Comparison of ENCODE assay signal across 8 cellular contexts in the genomic region with DNA sequence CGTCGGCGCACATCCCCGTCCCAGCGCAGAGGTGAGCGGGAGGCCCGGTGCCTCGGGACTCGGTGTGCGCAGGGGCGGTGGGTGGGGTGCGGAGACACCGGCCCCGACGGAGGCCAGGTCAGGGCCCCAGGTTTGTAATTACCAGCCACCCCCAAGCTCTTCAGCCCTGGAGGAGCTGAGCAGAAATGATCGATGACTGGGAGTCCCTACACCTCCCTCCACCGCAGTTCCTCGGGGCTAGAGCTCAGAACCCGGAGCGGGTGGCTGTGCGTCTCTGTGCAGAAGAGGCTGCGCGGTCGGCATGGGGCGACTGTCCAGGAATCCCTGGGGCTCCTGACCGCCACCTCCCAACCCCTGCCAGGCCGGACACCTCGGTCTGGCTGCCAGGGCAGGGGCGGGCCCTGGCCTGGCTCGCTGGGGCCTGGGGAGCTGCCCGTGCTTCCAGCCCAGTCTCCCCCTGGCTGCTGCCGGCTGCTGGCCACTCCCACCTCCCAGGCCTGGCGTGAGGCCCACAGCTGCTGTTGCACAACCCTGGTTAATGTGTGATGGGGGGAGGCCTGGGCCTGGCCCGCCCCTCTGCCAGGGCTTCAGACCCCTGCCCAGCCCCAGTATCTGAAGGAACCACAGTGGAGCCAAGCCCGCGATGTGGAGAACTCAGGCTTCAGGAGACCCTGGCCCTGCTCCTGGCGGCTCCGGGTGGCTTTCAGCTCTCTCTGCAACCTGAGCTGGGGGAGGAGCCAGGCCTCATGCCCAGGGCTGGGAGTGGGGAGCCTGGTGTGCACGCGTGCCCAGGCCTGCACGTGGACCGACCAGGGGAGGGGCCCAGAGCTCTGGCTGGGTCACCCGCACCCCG. TPM values are rescaled to one million over a fixed set of nuclear protein-coding genes. Genes with fewer than 3 reads are reported as not detected.
DNase-seq lines count a peak whose midpoint lies in the region; ATAC-seq and TF ChIP-seq lines count a peak whose summit lies in the region.

No MANE protein-coding gene starts in this region.

- H2BK12ac ChIP-seq in mesenchymal stem cell (ENCODE audit: low read length in 2 of 2) = peak overlapping the region; percentile 14 to 45

- no peaks in the 10 kb centered on the region for H3K27me3 Mint-ChIP-seq in activated B cell treated with CpG ODN at 0.5 μM for 24 hours

- H3K9ac ChIP-seq in mesenchymal stem cell (ENCODE audit: low read length) = peak overlapping the region; percentile 88

- WGBS in mesenchymal stem cell = 1% methylated on average over 37 of the region's 44 CpGs

- H3K4me2 ChIP-seq in mesenchymal stem cell (ENCODE audit: low read length, poor library complexity, severe bottlenecking) = peak overlapping the region; percentile 75

- H3K4me1 Mint-ChIP-seq in activated B cell treated with CpG ODN at 0.5 μM for 24 hours = peaks cover 23% of the 10 kb centered on the region

- peak overlapping the region; percentile 48 for H3K4me3 Mint-ChIP-seq in activated B cell treated with CpG ODN at 0.5 μM for 24 hours

- H3K14ac ChIP-seq in mesenchymal stem cell (ENCODE audit: low read length in 2 of 2) = peak overlapping the region in 1 of 2 experiments; percentile 94

- H2BK120ac ChIP-seq in mesenchymal stem cell (ENCODE audit: low read depth, low read length) = peak overlapping the region; percentile 90

- H2BK5ac ChIP-seq in mesenchymal stem cell (ENCODE audit: low read depth, low read length, poor library complexity, severe bottlenecking) = peak overlapping the region; percentile 84

- H3K18ac ChIP-seq in mesenchymal stem cell (ENCODE audit: low read depth in 1 of 2, low read length in 2 of 2) = peak overlapping the region; percentile 89 to 93

- POLR2A ChIA-PET in activated B cell treated with CpG ODN at 0.5 μM for 24 hours (lab: Charles Lee) = interaction anchor here (0.5 to 1.8 kb wide), 4 partner anchors 26 to 220 kb away, joined by 3 to 7 read pairs (median 4); a partner anchor contains a TSS

- H3K4me1 ChIP-seq in BE2C (peaks cover 3% of the 10 kb centered on the region), mesenchymal stem cell (ENCODE audit: control insufficient read depth, insufficient read depth, low read depth, low read length) (peaks cover 40% of the 10 kb centered on the region)

- peak overlapping the region; percentile 60 to 66 for H3K4ac ChIP-seq in mesenchymal stem cell (ENCODE audit: low read depth in 1 of 2, low read length in 2 of 2)

- TF ChIP-seq CTCF in BE2C (IDR thresholded peaks at IDR 0.05; ENCODE audit: low read depth, low read length) (peak; percentile 12; the same call in 1 of the 2 replicates), activated B cell treated with CpG ODN at 0.5 μM for 24 hours (IDR thresholded peaks at IDR 0.05) (no peak)

- H3K9me3 ChIP-seq in BE2C (no peaks in the 10 kb centered on the region), mesenchymal stem cell (ENCODE audit: control insufficient read depth, low read length) (no peaks in the 10 kb centered on the region)

- H3K9me3 Mint-ChIP-seq in activated B cell treated with CpG ODN at 0.5 μM for 24 hours = no peaks in the 10 kb centered on the region

- CTCF ChIA-PET in activated B cell treated with CpG ODN at 0.5 μM for 24 hours (lab: Charles Lee) = no interaction called here

- H3K4me3 ChIP-seq in BE2C (ENCODE audit: low read depth, low read length) = peak overlapping the region; percentile 72
- H3K4me3 ChIP-seq in mesenchymal stem cell (ENCODE audit: insufficient read depth in 1 of 2, low read depth in 1 of 2, low read length in 2 of 2) = peak overlapping the region; percentile 78 to 86

- peaks cover 9% of the 10 kb centered on the region for H3K79me1 ChIP-seq in mesenchymal stem cell (replicated peaks; ENCODE audit: low read length, poor library complexity, severe bottlenecking)

- DNase-seq in BE2C (peak; percentile 86), GM19240 (ENCODE audit: insufficient read length, low spot score) (peak; percentile 77), NCI-H2227 (lab: John Stamatoyannopoulos, UW; ENCODE audit: unreplicated experiment) (peak; percentile 82), activated B cell treated with CpG ODN at 0.5 μM for 24 hours (no peak), epidermal melanocyte (ENCODE audit: insufficient read length, low spot score) (peak; percentile 99), mesenchymal stem cell (peak; percentile 93), superior temporal gyrus (ENCODE audit: extremely low spot score) (peak; percentile 54), KG1 (lab: John Stamatoyannopoulos, UW) (no peak)

- peaks cover 3% of the 10 kb centered on the region; the same call in 1 of the 2 replicates for H3K27me3 ChIP-seq in BE2C
- H3K27me3 ChIP-seq in mesenchymal stem cell (ENCODE audit: control insufficient read depth in 1 of 2, insufficient read depth in 1 of 2, low read length in 2 of 2) = no peaks in the 10 kb centered on the region

- H2AK5ac ChIP-seq in mesenchymal stem cell (ENCODE audit: low read length, severe bottlenecking) = peak overlapping the region; percentile 80

- peak overlapping the region; percentile 21 to 93 for H3K23ac ChIP-seq in mesenchymal stem cell (ENCODE audit: low read length in 2 of 2)

- intact Hi-C loops in activated B cell treated with CpG ODN at 0.5 μM for 24 hours (cut with micrococcal nuclease) = no loop called here

- H2AFZ ChIP-seq in mesenchymal stem cell (ENCODE audit: low read depth, low read length) = peak overlapping the region; percentile 42

- H4K8ac ChIP-seq in mesenchymal stem cell (ENCODE audit: low read length) = peak overlapping the region; percentile 66

- H4K91ac ChIP-seq in mesenchymal stem cell (ENCODE audit: low read length) = peak overlapping the region; percentile 90

- H3K36me3 ChIP-seq in BE2C (peaks cover 16% of the 10 kb centered on the region), mesenchymal stem cell (ENCODE audit: control insufficient read depth in 1 of 2, insufficient read depth in 2 of 2, low read depth in 1 of 2, low read length in 2 of 2) (peaks cover 34 to 64% of the 10 kb centered on the region in 2 experiments)

- peaks cover 6% of the 10 kb centered on the region for H3K36me3 Mint-ChIP-seq in activated B cell treated with CpG ODN at 0.5 μM for 24 hours (ENCODE audit: low read depth)

- H3K27ac Mint-ChIP-seq in activated B cell treated with CpG ODN at 0.5 μM for 24 hours = no peak overlapping the region

- peak overlapping the region; percentile 52 for H2BK15ac ChIP-seq in mesenchymal stem cell (ENCODE audit: low read depth, poor library complexity, severe bottlenecking)

- H3K27ac ChIP-seq in mesenchymal stem cell (ENCODE audit: low read length, poor library complexity, severe bottlenecking) = peak overlapping the region; percentile 95

- no peak for ATAC-seq in activated B cell treated with CpG ODN at 0.5 μM for 24 hours (ENCODE audit: low read depth)

RNA-seq across cellular contexts. Expression of a gene that starts 1.2 kb away (rescaled TPM):
- polyA plus RNA-seq in BE2C (2012; ENCODE audit: insufficient read depth, insufficient read length, low read depth) = 89.5 TPM
- total RNA-seq in activated B cell treated with CpG ODN at 0.5 μM for 24 hours = 20.9 and 28.1 TPM in 2 replicates
- 85.3 TPM for polyA plus RNA-seq in mesenchymal stem cell (2013, experiment 1 of 2)
- polyA plus RNA-seq in mesenchymal stem cell (2013, experiment 2 of 2) = 84.2 TPM

RNA-seq across cellular contexts. Expression of a gene that starts 4.3 kb away (rescaled TPM):
- polyA plus RNA-seq in BE2C (2012; ENCODE audit: insufficient read depth, insufficient read length, low read depth) = 49.0 TPM
- total RNA-seq in activated B cell treated with CpG ODN at 0.5 μM for 24 hours = 10.2 and 10.8 TPM in 2 replicates
- 1.8 TPM for polyA plus RNA-seq in mesenchymal stem cell (2013, experiment 1 of 2)
- 1.9 TPM for polyA plus RNA-seq in mesenchymal stem cell (2013, experiment 2 of 2)

RNA-seq across cellular contexts. Expression of a gene that starts 32.9 kb away (rescaled TPM):
- 122 TPM for polyA plus RNA-seq in BE2C (2012; ENCODE audit: insufficient read depth, insufficient read length, low read depth)
- 40.7 and 44.0 TPM in 2 replicates for total RNA-seq in activated B cell treated with CpG ODN at 0.5 μM for 24 hours
- polyA plus RNA-seq in mesenchymal stem cell (2013, experiment 1 of 2) = 11.5 TPM
- polyA plus RNA-seq in mesenchymal stem cell (2013, experiment 2 of 2) = 11.8 TPM

RNA-seq across cellular contexts. Expression of a gene that starts 33.0 kb away (rescaled TPM):
- polyA plus RNA-seq in BE2C (2012; ENCODE audit: insufficient read depth, insufficient read length, low read depth) = 115 TPM
- 63.5 and 66.0 TPM in 2 replicates for total RNA-seq in activated B cell treated with CpG ODN at 0.5 μM for 24 hours
- polyA plus RNA-seq in mesenchymal stem cell (2013, experiment 1 of 2) = 13.5 TPM
- 14.0 TPM for polyA plus RNA-seq in mesenchymal stem cell (2013, experiment 2 of 2)

RNA-seq across cellular contexts. Expression of a gene that starts 44.3 kb away (rescaled TPM):
- not detected for polyA plus RNA-seq in BE2C (2012; ENCODE audit: insufficient read depth, insufficient read length, low read depth)
- total RNA-seq in activated B cell treated with CpG ODN at 0.5 μM for 24 hours = not detected in 2 replicates
- 23.7 TPM for polyA plus RNA-seq in mesenchymal stem cell (2013, experiment 1 of 2)
- polyA plus RNA-seq in mesenchymal stem cell (2013, experiment 2 of 2) = 23.9 TPM

Comparison
In these comparisons a context has a peak if more than half of its experiments do, and no peak if none do; other contexts are left out.
1. DNase-seq: peak in BE2C (single experiment), GM19240 (single experiment), NCI-H2227 (single experiment), epidermal melanocyte (single experiment), mesenchymal stem cell (single experiment) and superior temporal gyrus (single experiment); none in activated B cell treated with CpG ODN at 0.5 μM for 24 hours (single experiment) and KG1 (single experiment).